ENCODE assay signal across 1 cellular context in the genomic region with DNA sequence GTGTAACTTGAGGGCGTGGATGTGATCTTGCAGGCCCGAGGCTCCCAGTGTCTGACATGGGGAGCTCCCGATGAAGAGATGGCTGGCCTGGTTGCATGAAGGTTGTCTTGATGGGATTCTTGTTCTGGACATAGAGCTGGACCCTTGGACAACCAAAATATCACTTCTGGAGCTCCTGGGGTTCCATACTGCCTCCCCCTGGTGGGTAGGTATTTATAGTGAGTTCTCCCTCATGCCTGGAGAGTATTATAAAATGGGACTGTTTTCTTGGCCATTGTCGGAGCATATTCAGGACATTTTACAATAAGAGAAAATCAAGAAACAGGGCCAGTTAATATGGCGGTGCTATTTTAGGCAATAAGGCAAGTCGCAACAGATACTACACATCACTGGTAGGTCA.
TF ChIP-seq lines count a peak whose summit lies in the region.

No MANE protein-coding gene starts in this region.

TF ChIP-seq in WTC11, 78 proteins besides CTCF, POLR2A, EP300 and RAD21 (continued from another document):
- no peak for TF ChIP-seq E2F5 (CRISPR knock-in tag; IDR thresholded peaks at IDR 0.05)
- no peak for TF ChIP-seq PREB (CRISPR knock-in tag; IDR thresholded peaks at IDR 0.05; ENCODE audit: borderline replicate concordance)
- TF ChIP-seq SP1 (CRISPR knock-in tag; conservative IDR thresholded peaks at IDR 0.05), result no peak
- no peak for TF ChIP-seq GRHL2 (CRISPR knock-in tag; IDR thresholded peaks at IDR 0.05; ENCODE audit: insufficient replicate concordance, severe bottlenecking)
- TF ChIP-seq, protein P1, sequence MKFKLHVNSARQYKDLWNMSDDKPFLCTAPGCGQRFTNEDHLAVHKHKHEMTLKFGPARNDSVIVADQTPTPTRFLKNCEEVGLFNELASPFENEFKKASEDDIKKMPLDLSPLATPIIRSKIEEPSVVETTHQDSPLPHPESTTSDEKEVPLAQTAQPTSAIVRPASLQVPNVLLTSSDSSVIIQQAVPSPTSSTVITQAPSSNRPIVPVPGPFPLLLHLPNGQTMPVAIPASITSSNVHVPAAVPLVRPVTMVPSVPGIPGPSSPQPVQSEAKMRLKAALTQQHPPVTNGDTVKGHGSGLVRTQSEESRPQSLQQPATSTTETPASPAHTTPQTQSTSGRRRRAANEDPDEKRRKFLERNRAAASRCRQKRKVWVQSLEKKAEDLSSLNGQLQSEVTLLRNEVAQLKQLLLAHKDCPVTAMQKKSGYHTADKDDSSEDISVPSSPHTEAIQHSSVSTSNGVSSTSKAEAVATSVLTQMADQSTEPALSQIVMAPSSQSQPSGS (CRISPR knock-in tag; IDR thresholded peaks at IDR 0.05; ENCODE audit: borderline replicate concordance, low read depth), result no peak
- no peak for TF ChIP-seq ZNF416 (CRISPR knock-in tag; IDR thresholded peaks at IDR 0.05)
- TF ChIP-seq TEAD4 (CRISPR knock-in tag; IDR thresholded peaks at IDR 0.05), result no peak
- TF ChIP-seq MYBL2 (CRISPR knock-in tag; IDR thresholded peaks at IDR 0.05), result no peak
- TF ChIP-seq ARID4B (CRISPR knock-in tag; IDR thresholded peaks at IDR 0.05; ENCODE audit: borderline replicate concordance), result no peak
- no peak for TF ChIP-seq ZNF317 (CRISPR knock-in tag; IDR thresholded peaks at IDR 0.05; ENCODE audit: borderline replicate concordance, low read depth)
- TF ChIP-seq TP53 (CRISPR knock-in tag; IDR thresholded peaks at IDR 0.05), result no peak
- no peak for TF ChIP-seq RELA (CRISPR knock-in tag; IDR thresholded peaks at IDR 0.05; ENCODE audit: borderline replicate concordance)
TF ChIP-seq in WTC11: peak in this region for 0.
